ENCODE assay signal across 25 cellular contexts in genomic region chr7:147915781-147916180, GRCh38.
"Had no signal": no experiment of that assay in that cellular context is flagged by ENCODE, and none has a peak within 500 bp of the region (broad histone marks: within the 10 kb centered on the region; RNA-seq: fewer than 3 reads in every experiment).

No MANE protein-coding gene starts in this region.

- H3K36me3 Mint-ChIP-seq: activated naive CD4-positive, alpha-beta T cell treated with anti-CD3 and anti-CD28 coated beads, Interleukin-2, amount 50 U/mL, for 24 hours; brain; mesothelial cell of epicardium; natural killer cell treated with Interleukin-12 subunit alpha and Interleukin-12 subunit beta and Interleukin-15 and Interleukin-18, amount 100 ng/mL, for 72 hours had no signal

- H3K4me1 ChIP-seq: testis, upper lobe of left lung had no signal

- FAIRE-seq: kidney had no signal

- DNase-seq: activated CD4-positive, alpha-beta T cell treated with anti-CD3 and anti-CD28 coated beads, Interleukin-2, amount 50 U/mL, for 1 hour; activated CD4-positive, CD25-positive, alpha-beta regulatory T cell treated with anti-CD3 and anti-CD28 coated beads, Interleukin-2, amount 50 U/mL, for 72 hours; activated CD8-positive, alpha-beta T cell treated with anti-CD3 and anti-CD28 coated beads, Interleukin-2, amount 10 ng/mL, durations not matched to agents 7 days and 5 days; activated gamma-delta T cell treated with Interleukin-2 at 50 U/mL for 16 hours; aorta; caudate nucleus; dermis blood vessel endothelial cell; effector CD8-positive, alpha-beta T cell; foreskin melanocyte; glutamatergic neuron; hypothalamus; kidney; retina; spleen; stimulated activated CD4-positive, alpha-beta T cell treated with anti-CD3 and anti-CD28 coated beads, Interleukin-4, amount 100 ng/mL, for 1 hour; stimulated activated naive CD4-positive, alpha-beta T cell; testis; upper lobe of left lung had no signal

- H3K4me3 ChIP-seq: lung, spleen, testis, upper lobe of left lung had no signal

- H3K27ac Mint-ChIP-seq: activated CD8-positive, alpha-beta T cell treated with anti-CD3 and anti-CD28 coated beads, Interleukin-2, amount 10 ng/mL, durations not matched to agents 7 days and 5 days; activated naive CD4-positive, alpha-beta T cell treated with anti-CD3 and anti-CD28 coated beads, Interleukin-2, amount 50 U/mL, for 24 hours; activated T-helper 1 cell treated with anti-CD3 and anti-CD28 coated beads, Interleukin-12 subunit alpha, Interleukin-12 subunit beta, Interleukin-2, Interleukin-4 antibody, amounts not matched to agents 30 ng/mL and 10 ng/mL and 1 ng/mL, durations not matched to agents 14 hours and 24 hours and 36 hours; brain; mesothelial cell of epicardium; natural killer cell treated with Interleukin-12 subunit alpha and Interleukin-12 subunit beta and Interleukin-15 and Interleukin-18, amount 100 ng/mL, for 72 hours; progenitor cell of endocrine pancreas had no signal

- H3K4me1 Mint-ChIP-seq: activated naive CD4-positive, alpha-beta T cell treated with anti-CD3 and anti-CD28 coated beads, Interleukin-2, amount 50 U/mL, for 24 hours had no signal

- H3K9me3 Mint-ChIP-seq: activated naive CD4-positive, alpha-beta T cell treated with anti-CD3 and anti-CD28 coated beads, Interleukin-2, amount 50 U/mL, for 24 hours; activated T-helper 1 cell treated with anti-CD3 and anti-CD28 coated beads, Interleukin-12 subunit alpha, Interleukin-12 subunit beta, Interleukin-2, Interleukin-4 antibody, amounts not matched to agents 30 ng/mL and 10 ng/mL and 1 ng/mL, durations not matched to agents 14 hours and 24 hours and 36 hours; brain; mesothelial cell of epicardium had no signal

- ATAC-seq: activated CD8-positive, alpha-beta T cell treated with anti-CD3 and anti-CD28 coated beads, Interleukin-2, amount 10 ng/mL, durations not matched to agents 7 days and 5 days; natural killer cell treated with Interleukin-12 subunit alpha and Interleukin-12 subunit beta and Interleukin-15 and Interleukin-18, amount 100 ng/mL, for 72 hours had no signal

- H3K27me3 Mint-ChIP-seq: activated naive CD4-positive, alpha-beta T cell treated with anti-CD3 and anti-CD28 coated beads, Interleukin-2, amount 50 U/mL, for 24 hours; brain; natural killer cell treated with Interleukin-12 subunit alpha and Interleukin-12 subunit beta and Interleukin-15 and Interleukin-18, amount 100 ng/mL, for 72 hours; progenitor cell of endocrine pancreas had no signal

- H3K27me3 ChIP-seq: spleen, testis, upper lobe of left lung had no signal

- H3K9me3 ChIP-seq: spleen, testis, upper lobe of left lung had no signal

- H3K36me3 ChIP-seq: spleen, upper lobe of left lung had no signal

- H3K4me3 Mint-ChIP-seq: activated CD8-positive, alpha-beta T cell treated with anti-CD3 and anti-CD28 coated beads, Interleukin-2, amount 10 ng/mL, durations not matched to agents 7 days and 5 days; activated naive CD4-positive, alpha-beta T cell treated with anti-CD3 and anti-CD28 coated beads, Interleukin-2, amount 50 U/mL, for 24 hours; activated T-helper 1 cell treated with anti-CD3 and anti-CD28 coated beads, Interleukin-12 subunit alpha, Interleukin-12 subunit beta, Interleukin-2, Interleukin-4 antibody, amounts not matched to agents 30 ng/mL and 10 ng/mL and 1 ng/mL, durations not matched to agents 14 hours and 24 hours and 36 hours; brain; mesothelial cell of epicardium; natural killer cell treated with Interleukin-12 subunit alpha and Interleukin-12 subunit beta and Interleukin-15 and Interleukin-18, amount 100 ng/mL, for 72 hours had no signal
